ENCODE assay signal across 22 cellular contexts in the genomic region with DNA sequence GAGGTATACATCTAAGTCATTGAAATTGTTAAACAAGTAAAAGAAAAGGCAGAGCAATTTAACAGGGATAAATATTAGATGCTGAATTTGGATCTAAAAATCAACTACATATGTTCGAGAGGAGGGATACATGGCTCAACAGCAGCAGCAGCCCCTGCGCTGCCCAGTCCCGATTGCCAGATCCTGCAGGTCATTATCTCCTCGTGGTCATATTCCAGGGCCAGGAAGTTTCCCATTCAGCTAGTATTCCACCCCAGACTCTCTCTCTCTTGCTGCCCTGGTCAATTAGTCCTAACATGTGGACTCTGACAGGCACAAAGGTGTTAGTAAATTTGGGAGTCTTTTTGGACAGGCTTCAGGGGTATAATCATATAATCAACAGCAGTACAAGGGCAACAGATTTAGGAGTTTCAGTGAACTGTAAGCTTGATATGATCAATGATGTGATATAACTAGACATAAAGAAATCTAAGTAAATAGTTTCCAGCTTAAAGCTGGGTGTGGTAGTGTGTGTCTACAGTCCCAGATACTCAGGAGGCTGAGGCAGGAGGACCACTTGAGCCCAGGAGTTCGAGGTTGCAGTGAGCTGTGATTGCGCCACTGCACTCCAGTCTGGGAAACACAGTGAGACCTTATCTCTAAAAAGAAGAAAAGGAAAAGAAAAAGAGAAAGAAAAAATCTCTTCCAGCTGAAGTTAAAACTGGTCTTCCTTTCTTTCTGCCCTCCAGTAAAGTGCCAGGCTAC.
DNase-seq lines count a peak whose midpoint lies in the region; ATAC-seq, FAIRE-seq and TF ChIP-seq lines count a peak whose summit lies in the region.
"Had no signal": no experiment of that assay in that cellular context is flagged by ENCODE, and none has a peak within 500 bp of the region (broad histone marks: within the 10 kb centered on the region; RNA-seq: fewer than 3 reads in every experiment).

No MANE protein-coding gene starts in this region.

- H3K36me3 Mint-ChIP-seq in effector memory CD8-positive, alpha-beta T cell (ENCODE audit: insufficient read depth): no peaks in the 10 kb centered on the region
- H3K36me3 Mint-ChIP-seq: CD4-positive, alpha-beta memory T cell had no signal

- H3K9ac ChIP-seq in HepG2 (ENCODE audit: insufficient read depth, low read depth, low read length) (no peak overlapping the region), K562 (ENCODE audit: insufficient read depth in 1 of 2, low read depth in 2 of 2, low read length in 2 of 2) (no peak overlapping the region), trophoblast cell (ENCODE audit: low read length) (no peak overlapping the region), Karpas-422 (ENCODE audit: low read length) (no peak overlapping the region)

- H3K4me2 ChIP-seq in HepG2 (ENCODE audit: low read depth, low read length) (no peak overlapping the region), K562 (ENCODE audit: insufficient read depth, low read length) (no peak overlapping the region), trophoblast cell (ENCODE audit: low read length) (no peak overlapping the region), Karpas-422 (ENCODE audit: low read depth, low read length, poor library complexity, severe bottlenecking) (no peak overlapping the region)
- H3K4me2 ChIP-seq: A549, GM23338 had no signal

- no peak overlapping the region for H2BK12ac ChIP-seq in trophoblast cell (ENCODE audit: low read length)

- intact Hi-C loops in HepG2 (cut with micrococcal nuclease; ENCODE audit: unreplicated experiment): no loop called here
- intact Hi-C loops in right lobe of liver (cut with DNase I): no loop called here
- intact Hi-C loops in K562 (cut with micrococcal nuclease): no loop called here

- H3K9me3 ChIP-seq in HepG2 (ENCODE audit: low read length): no peaks in the 10 kb centered on the region
- no peaks in the 10 kb centered on the region for H3K9me3 ChIP-seq in right lobe of liver
- no peaks in the 10 kb centered on the region for H3K9me3 ChIP-seq in K562 (replicated peaks; ENCODE audit: control insufficient read depth, insufficient read depth, low read depth, low read length)
- H3K9me3 ChIP-seq in trophoblast cell (ENCODE audit: insufficient read depth, low read depth, low read length): peaks cover 2% of the 10 kb centered on the region
- H3K9me3 ChIP-seq in Karpas-422 (ENCODE audit: low read length): no peaks in the 10 kb centered on the region
- H3K9me3 ChIP-seq: A549 had no signal

- H3K4me3 Mint-ChIP-seq in effector memory CD8-positive, alpha-beta T cell: no peak overlapping the region
- H3K4me3 Mint-ChIP-seq: CD4-positive, alpha-beta memory T cell; GM23338; H9; HFFc6 had no signal

- H3K79me2 ChIP-seq in HepG2 (ENCODE audit: insufficient read depth, low read length): no peaks in the 10 kb centered on the region
- no peaks in the 10 kb centered on the region for H3K79me2 ChIP-seq in K562 (ENCODE audit: control insufficient read depth, insufficient read depth, low read length)
- H3K79me2 ChIP-seq in trophoblast cell (ENCODE audit: control insufficient read depth, insufficient read depth, low read length, poor library complexity): no peaks in the 10 kb centered on the region
- no peaks in the 10 kb centered on the region for H3K79me2 ChIP-seq in Karpas-422 (ENCODE audit: low read length)

- peak overlapping the region; percentile 39 for H2BK5ac ChIP-seq in trophoblast cell (ENCODE audit: low read depth, low read length, poor library complexity)

- H3K27me3 ChIP-seq in HepG2 (ENCODE audit: control insufficient read depth in 1 of 2, insufficient read depth in 2 of 2, low read length in 2 of 2) (no peaks in the 10 kb centered on the region; a peak in 1 of 5 replicates), right lobe of liver (no peaks in the 10 kb centered on the region), K562 (ENCODE audit: control insufficient read depth in 2 of 2, insufficient read depth in 2 of 2, low read length in 2 of 2) (no peaks in the 10 kb centered on the region), trophoblast cell (ENCODE audit: insufficient read depth, low read length) (no peaks in the 10 kb centered on the region), Karpas-422 (ENCODE audit: low read length) (no peaks in the 10 kb centered on the region)

- TF ChIP-seq CTCF in HepG2 (CRISPR knock-in tag; IDR thresholded peaks at IDR 0.05): no peak
- no peak for TF ChIP-seq CTCF in right lobe of liver (IDR thresholded peaks at IDR 0.05)
- TF ChIP-seq CTCF in K562 (IDR thresholded peaks at IDR 0.05 in 2 of 3, conservative IDR thresholded peaks at IDR 0.05 in 1 of 3; ENCODE audit: insufficient read depth in 2 of 3, low read depth in 1 of 3, low read length in 3 of 3): no peak

- DNase-seq in HepG2 (ENCODE audit: low spot score): no peak
- no peak for DNase-seq in right lobe of liver
- DNase-seq in K562 (ENCODE audit: extremely low read depth in 1 of 4, low spot score in 3 of 4): no peak
- DNase-seq in trophoblast cell: no peak
- no peak for DNase-seq in Karpas-422
- no peak for DNase-seq in effector memory CD8-positive, alpha-beta T cell
- no peak for DNase-seq in NCI-H748 (lab: John Stamatoyannopoulos, UW; ENCODE audit: unreplicated experiment)
- DNase-seq: 8988T; ACHN; AML-193; C1 segment of cervical spinal cord; CD4-positive, alpha-beta memory T cell; COR-L47; DMS153; DND-41; H9; HFFc6 had no signal

- no peak for TF ChIP-seq POLR2A in HepG2 (IDR thresholded peaks at IDR 0.05; ENCODE audit: insufficient read depth in 1 of 2, low read depth in 2 of 2, low read length in 2 of 2)
- no peak for TF ChIP-seq POLR2A in right lobe of liver (IDR thresholded peaks at IDR 0.05)
- TF ChIP-seq POLR2A in K562 (conservative IDR thresholded peaks at IDR 0.05): no peak

- H3K36me3 ChIP-seq in HepG2 (replicated peaks in 1 of 2; ENCODE audit: control insufficient read depth in 1 of 2, insufficient read depth in 2 of 2, low read length in 2 of 2) (no peaks in the 10 kb centered on the region), right lobe of liver (no peaks in the 10 kb centered on the region), K562 (ENCODE audit: control insufficient read depth, insufficient read depth, low read length) (no peaks in the 10 kb centered on the region), trophoblast cell (ENCODE audit: control insufficient read depth in 1 of 2, insufficient read depth in 2 of 2, low read length in 2 of 2) (no peaks in the 10 kb centered on the region), Karpas-422 (ENCODE audit: insufficient read depth, low read length) (no peaks in the 10 kb centered on the region)

- ATAC-seq in HepG2 (no peak), right lobe of liver (no peak), K562 (no peak)
- ATAC-seq in effector memory CD8-positive, alpha-beta T cell (replicated peaks): no peak
- ATAC-seq: A549, GM23338 had no signal

- peaks cover 13 to 14% of the 10 kb centered on the region in 2 donors for H3K27me3 Mint-ChIP-seq in effector memory CD8-positive, alpha-beta T cell

- H3K18ac ChIP-seq in trophoblast cell (ENCODE audit: low read length): no peak overlapping the region

- no peaks in the 10 kb centered on the region for H3K4me1 Mint-ChIP-seq in effector memory CD8-positive, alpha-beta T cell (ENCODE audit: low read depth in 2 of 2)
- H3K4me1 Mint-ChIP-seq: GM23338, H9 had no signal

- H3K23ac ChIP-seq in trophoblast cell (ENCODE audit: low read length): no peak overlapping the region

- in situ Hi-C loops in HepG2 (cut with HindIII; ENCODE audit: extremely low pct_ligation_motif_present, low pct_unique_long_range_greater_than_20kb) (no loop called here), K562 (cut with MboI) (no loop called here)

- H4K12ac ChIP-seq in trophoblast cell (ENCODE audit: low read depth, low read length): no peak overlapping the region

- no peak overlapping the region for H3K4ac ChIP-seq in trophoblast cell (ENCODE audit: low read depth, low read length)

- no TSS peak for BruUV-seq in HepG2 (replicated peaks; lab: Mats Ljungman, UMichigan)
- BruUV-seq in K562 (replicated peaks; lab: Mats Ljungman, UMichigan): no TSS peak

- H3K4me3 ChIP-seq in HepG2 (replicated peaks in 1 of 3; ENCODE audit: insufficient read depth in 1 of 3, low read depth in 2 of 3, low read length in 3 of 3): no peak overlapping the region
- H3K4me3 ChIP-seq in right lobe of liver: no peak overlapping the region
- H3K4me3 ChIP-seq in K562: no peak overlapping the region
- no peak overlapping the region for H3K4me3 ChIP-seq in trophoblast cell (ENCODE audit: low read depth, low read length)
- no peak overlapping the region for H3K4me3 ChIP-seq in Karpas-422 (ENCODE audit: low read length)
- H3K4me3 ChIP-seq: A549, GM23338 had no signal

- no peaks in the 10 kb centered on the region for H3K9me2 ChIP-seq in Karpas-422 (replicated peaks; ENCODE audit: insufficient read depth, low read length)

- 50% methylated on average over 6 of the region's 6 CpGs for WGBS in HepG2 (ENCODE audit: low lambda C conversion rate)
- 69% methylated on average over 4 of the region's 6 CpGs for WGBS in right lobe of liver (ENCODE audit: insufficient coverage, low coverage, low lambda C conversion rate, missing lambda C conversion rate)
- 60% methylated on average over 6 of the region's 6 CpGs for WGBS in K562 (ENCODE audit: insufficient coverage, low coverage, missing lambda C conversion rate)
- WGBS in trophoblast cell (ENCODE audit: extremely low coverage, insufficient coverage, insufficient read length): no CpG with 5 or more reads among the region's 6 CpGs

- H3K9me3 Mint-ChIP-seq in effector memory CD8-positive, alpha-beta T cell: no peaks in the 10 kb centered on the region
- H3K9me3 Mint-ChIP-seq: CD4-positive, alpha-beta memory T cell; GM23338; H9; HFFc6 had no signal

- no peak overlapping the region for H2AFZ ChIP-seq in HepG2 (ENCODE audit: low read length)
- H2AFZ ChIP-seq in K562 (ENCODE audit: low read depth, low read length): no peak overlapping the region
- no peak overlapping the region for H2AFZ ChIP-seq in trophoblast cell (ENCODE audit: insufficient read depth, low read length, poor library complexity)
- H2AFZ ChIP-seq in Karpas-422 (ENCODE audit: low read length): no peak overlapping the region
- H2AFZ ChIP-seq: GM23338 had no signal

- CTCF ChIA-PET in HepG2 (lab: Yijun Ruan, JAX; ENCODE audit: low intra/inter-chr PET ratio, low total read pairs): no interaction called here
- CTCF ChIA-PET in K562 (lab: Yijun Ruan, JAX; ENCODE audit: low intra/inter-chr PET ratio): no interaction called here

- no peaks in the 10 kb centered on the region for H4K20me1 ChIP-seq in HepG2 (ENCODE audit: insufficient read depth, low read length)
- H4K20me1 ChIP-seq in K562 (replicated peaks; ENCODE audit: control insufficient read depth, insufficient read depth, low read length): no peaks in the 10 kb centered on the region
- no peaks in the 10 kb centered on the region for H4K20me1 ChIP-seq in Karpas-422 (ENCODE audit: insufficient read depth, low read depth, low read length)

- TF ChIP-seq RAD21 in HepG2 (CRISPR knock-in tag; IDR thresholded peaks at IDR 0.05): no peak
- TF ChIP-seq RAD21 in K562 (CRISPR knock-in tag; conservative IDR thresholded peaks at IDR 0.05 in 1 of 2, IDR thresholded peaks at IDR 0.05 in 1 of 2): no peak

- H4K91ac ChIP-seq in trophoblast cell (ENCODE audit: low read depth, low read length): peak overlapping the region; percentile 45

- POLR2A ChIA-PET in HepG2 (lab: Yijun Ruan, JAX): no interaction called here
- POLR2A ChIA-PET in K562 (lab: Yijun Ruan, JAX): interaction anchor here (0.6 to 3.9 kb wide), 3 partner anchors 10 to 16 kb away, joined by 3 to 19 read pairs (median 3); no protein-coding TSS in a partner anchor

- no peak for FAIRE-seq in HepG2 (lab: Jason Lieb, UNC)
- FAIRE-seq in K562 (lab: Jason Lieb, UNC): no peak
- FAIRE-seq: A549, G401.6, GM12892, GM19239 had no signal

- H3K9me1 ChIP-seq in K562 (ENCODE audit: control insufficient read depth, insufficient read depth, low read length): no peaks in the 10 kb centered on the region

- H3K14ac ChIP-seq in trophoblast cell (ENCODE audit: low read length): no peak overlapping the region

- TF ChIP-seq EP300 in HepG2 (IDR thresholded peaks at IDR 0.05; ENCODE audit: low read depth in 2 of 2, low read length in 2 of 2) (no peak), HepG2 (CRISPR knock-in tag; IDR thresholded peaks at IDR 0.05; ENCODE audit: borderline replicate concordance) (no peak), K562 (IDR thresholded peaks at IDR 0.05; ENCODE audit: low read length) (no peak)

- H3K27ac Mint-ChIP-seq in effector memory CD8-positive, alpha-beta T cell: no peak overlapping the region
- H3K27ac Mint-ChIP-seq: CD4-positive, alpha-beta memory T cell; GM23338; H9; HFFc6 had no signal

- H3K27ac ChIP-seq in HepG2 (ENCODE audit: extremely low read length, insufficient read depth, low read length) (no peak overlapping the region), right lobe of liver (no peak overlapping the region), K562 (ENCODE audit: extremely low read depth, low read depth, low read length) (no peak overlapping the region), trophoblast cell (ENCODE audit: low read depth, low read length) (no peak overlapping the region), Karpas-422 (ENCODE audit: low read length) (no peak overlapping the region)
- H3K27ac ChIP-seq: A549 had no signal

- H2AK5ac ChIP-seq in trophoblast cell (ENCODE audit: low read length): no peak overlapping the region

- peaks cover 5% of the 10 kb centered on the region for H3K79me1 ChIP-seq in trophoblast cell (ENCODE audit: low read length)

- no peak overlapping the region for H4K8ac ChIP-seq in trophoblast cell (ENCODE audit: low read depth, low read length)

- no peak overlapping the region for H2BK120ac ChIP-seq in trophoblast cell (ENCODE audit: insufficient read depth, low read length, poor library complexity)

- H3K4me1 ChIP-seq in HepG2 (ENCODE audit: insufficient read depth, low read length) (peaks cover 36% of the 10 kb centered on the region), right lobe of liver (no peaks in the 10 kb centered on the region), K562 (replicated peaks in 1 of 2; ENCODE audit: control insufficient read depth in 2 of 2, insufficient read depth in 2 of 2, low read length in 2 of 2) (peaks cover 6 to 19% of the 10 kb centered on the region in 2 experiments; a peak in 4 of 5 replicates), trophoblast cell (ENCODE audit: control insufficient read depth in 1 of 2, insufficient read depth in 2 of 2, low read length in 2 of 2) (peaks cover 0 to 5% of the 10 kb centered on the region in 2 experiments), Karpas-422 (ENCODE audit: low read length) (no peaks in the 10 kb centered on the region)

Comparison
In these comparisons a context has a peak if more than half of its experiments do, and no peak if none do; other contexts are left out.
1. Of the 241 proteins assayed by ChIP-seq in both HepG2 and K562: peak only in HepG2: none; only in K562: none; in both: CEBPB; in neither: 238; mixed calls (peak in some experiments, not most) for 2.